8 cellular contexts compared by ENCODE assay signal in genomic region chr18:76451475-76452331, GRCh38. TPM values are rescaled to one million over a fixed set of nuclear protein-coding genes. Genes with fewer than 3 reads are reported as not detected.
A peak's percentile ranks its signal among the peaks of the same experiment; 100 is the strongest.
DNase-seq lines count a peak whose midpoint lies in the region; ATAC-seq and TF ChIP-seq lines count a peak whose summit lies in the region.

No MANE protein-coding gene starts in this region.

- TF ChIP-seq POLR2A in breast epithelium (IDR thresholded peaks at IDR 0.05) (no peak), stomach (IDR thresholded peaks at IDR 0.05) (no peak)

- H3K36me3 ChIP-seq in MG63 (no peaks in the 10 kb centered on the region), breast epithelium (no peaks in the 10 kb centered on the region), left lung (no peaks in the 10 kb centered on the region), stomach (no peaks in the 10 kb centered on the region)

- intact Hi-C loops in breast epithelium (cut with DNase I; ENCODE audit: low total_unique reads) = no loop called here
- intact Hi-C loops in left lung (cut with DNase I) = no loop called here
- intact Hi-C loops in stomach (cut with DNase I; ENCODE audit: low total_unique reads) = no loop called here

- no peak for TF ChIP-seq CTCF in GM12864 (IDR thresholded peaks at IDR 0.05; ENCODE audit: low read depth, low read length, missing control alignments)
- TF ChIP-seq CTCF in breast epithelium (IDR thresholded peaks at IDR 0.05) = no peak
- no peak for TF ChIP-seq CTCF in left lung (IDR thresholded peaks at IDR 0.05)
- no peak for TF ChIP-seq CTCF in stomach (IDR thresholded peaks at IDR 0.05)
- TF ChIP-seq CTCF in GM20000 (IDR thresholded peaks at IDR 0.05; ENCODE audit: extremely low read depth, missing control alignments) = no peak

- peak overlapping the region; percentile 79 to 94 for H3K27ac ChIP-seq in breast epithelium
- peak overlapping the region; percentile 83 for H3K27ac ChIP-seq in left lung
- H3K27ac ChIP-seq in stomach = peak overlapping the region; percentile 57 to 89 (median 86)

- no peak for TF ChIP-seq EP300 in stomach (IDR thresholded peaks at IDR 0.05)

- DNase-seq in GM12864 (ENCODE audit: low read depth) (no peak), MG63 (no peak), breast epithelium (ENCODE audit: low spot score in 2 of 2) (peak in 1 of 2 donors; percentile 15), left lung (peak in 1 of 2 donors; percentile 21), stomach (no peak), GM20000 (ENCODE audit: low spot score) (no peak), GM19238 (ENCODE audit: insufficient read length, low spot score) (no peak)

- H3K9me3 ChIP-seq in MG63 (no peaks in the 10 kb centered on the region), breast epithelium (no peaks in the 10 kb centered on the region), left lung (no peaks in the 10 kb centered on the region), stomach (no peaks in the 10 kb centered on the region)

- H3K4me3 ChIP-seq in GM12864 (ENCODE audit: low read depth, low read length) = peak overlapping the region; percentile 47
- H3K4me3 ChIP-seq in MG63 = peak overlapping the region; percentile 42
- peak overlapping the region; percentile 57 to 89 (median 64) for H3K4me3 ChIP-seq in breast epithelium
- H3K4me3 ChIP-seq in left lung = peak overlapping the region; percentile 33 to 48
- H3K4me3 ChIP-seq in stomach = peak overlapping the region; percentile 51 to 63 (median 56)

- ATAC-seq in left lung (peak; percentile 42), HG03469 (IDR thresholded peaks at IDR 0.05; ENCODE audit: unreplicated experiment) (no peak)

- H3K4me1 ChIP-seq in breast epithelium (peaks cover 3 to 4% of the 10 kb centered on the region in 2 donors), left lung (peaks cover 25 to 74% of the 10 kb centered on the region in 2 donors), stomach (peaks cover 32 to 96% (median 67%) of the 10 kb centered on the region in 4 donors)

- WGBS in stomach, 5 donors = 34 to 41% (median 38%) methylated on average over 24 to 26 of the region's 26 CpGs

- no peaks in the 10 kb centered on the region for H3K27me3 ChIP-seq in MG63
- no peaks in the 10 kb centered on the region for H3K27me3 ChIP-seq in breast epithelium
- H3K27me3 ChIP-seq in left lung = no peaks in the 10 kb centered on the region
- no peaks in the 10 kb centered on the region for H3K27me3 ChIP-seq in stomach

RNA-seq across cellular contexts. Expression of gene ZNF516, which starts 43.3 kb away (rescaled TPM):
- total RNA-seq in MG63 (2014; rRNA removed; shearing (Covaris generic); ENCODE audit: low replicate concordance) = 1.7 and 2.4 TPM in 2 replicates
- total RNA-seq in breast epithelium = 10 to 100 TPM; 12.0 to 33.4 (median 24.0) TPM
- total RNA-seq in left lung = 10 to 100 TPM; 33.9 to 40.6 TPM
- 10 to 100 TPM; 12.8 to 25.9 (median 17.0) TPM for total RNA-seq in stomach
- polyA plus RNA-seq in stomach = 1 to 10 TPM; 2.3 to 6.9 (median 3.2) TPM
